ENCODE assay signal across 9 cellular contexts in genomic region chr9:136665704-136666363, GRCh38. TPM values are rescaled to one million over a fixed set of nuclear protein-coding genes. Genes with fewer than 3 reads are reported as not detected.
A peak's percentile ranks its signal among the peaks of the same experiment; 100 is the strongest.
DNase-seq lines count a peak whose midpoint lies in the region; ATAC-seq and TF ChIP-seq lines count a peak whose summit lies in the region.
"Had no signal": no experiment of that assay in that cellular context is flagged by ENCODE, and none has a peak within 500 bp of the region (broad histone marks: within the 10 kb centered on the region; RNA-seq: fewer than 3 reads in every experiment).

No MANE protein-coding gene starts in this region.

- H3K27ac ChIP-seq in ACC112 (ENCODE audit: low read depth, low read length) (no peak overlapping the region), liver (ENCODE audit: low read depth in 1 of 2, low read length in 2 of 2) (peak overlapping the region; percentile 25 to 41)

- no peaks in the 10 kb centered on the region for H3K9me3 ChIP-seq in liver (ENCODE audit: control insufficient read depth in 4 of 4, low read length in 3 of 4)

- ATAC-seq in activated T-helper 17 cell treated with anti-CD3 and anti-CD28 coated beads, Interleukin-2, amount 50 U/mL, for 72 hours (replicated peaks) = peak; percentile 49
- ATAC-seq in GM19452 (IDR thresholded peaks at IDR 0.05; ENCODE audit: unreplicated experiment) = no peak
- ATAC-seq in GM18909 (IDR thresholded peaks at IDR 0.05; ENCODE audit: poor library complexity, unreplicated experiment) = no peak

- no peaks in the 10 kb centered on the region for H3K27me3 ChIP-seq in ACC112 (ENCODE audit: insufficient read depth, low read length)
- H3K27me3 ChIP-seq in liver (ENCODE audit: control insufficient read depth in 4 of 4, insufficient read depth in 4 of 4, low read length in 3 of 4) = no peaks in the 10 kb centered on the region

- H3K9ac ChIP-seq in liver (ENCODE audit: low read depth in 1 of 2, low read length in 2 of 2) = no peak overlapping the region

- no peak overlapping the region for H3K27ac Mint-ChIP-seq in activated T-helper 17 cell treated with anti-CD3 and anti-CD28 coated beads, Interleukin-2, amount 50 U/mL, for 72 hours

- peak overlapping the region; percentile 50 for H2AFZ ChIP-seq in ACC112 (ENCODE audit: low read length, unreplicated experiment)

- peak; percentile 23 for TF ChIP-seq CTCF in GM13977 (IDR thresholded peaks at IDR 0.05; ENCODE audit: extremely low read depth, insufficient read depth, missing control alignments)
- no peak for TF ChIP-seq CTCF in liver (IDR thresholded peaks at IDR 0.05; ENCODE audit: low read depth, low read length, missing input control)

- in situ Hi-C loops in GM13977 (cut with MboI; ENCODE audit: low pct_unique_long_range_greater_than_20kb, low sequenced_read_pairs, unreplicated experiment) = no loop called here

- no peaks in the 10 kb centered on the region for H3K79me2 ChIP-seq in ACC112 (ENCODE audit: control insufficient read depth, insufficient read depth, low read length, unreplicated experiment)

- H3K27me3 Mint-ChIP-seq in activated T-helper 17 cell treated with anti-CD3 and anti-CD28 coated beads, Interleukin-2, amount 50 U/mL, for 72 hours = peaks cover 5% of the 10 kb centered on the region

- peak; percentile 75 for DNase-seq in GM13977 (ENCODE audit: low spot score)
- no peak for DNase-seq in NOMO-1 treated with DMSO at 0.1 percent for 48 hours (lab: John Stamatoyannopoulos, UW; ENCODE audit: unreplicated experiment)
- no peak for DNase-seq in NCI-H2107 treated with DMSO at 0.1 percent for 48 hours (lab: John Stamatoyannopoulos, UW; ENCODE audit: unreplicated experiment)

- H3K4me1 ChIP-seq in ACC112 (ENCODE audit: control insufficient read depth, insufficient read depth, low read length, unreplicated experiment) = peaks cover 2% of the 10 kb centered on the region
- peaks cover 3 to 13% (median 8%) of the 10 kb centered on the region in 4 donors for H3K4me1 ChIP-seq in liver (ENCODE audit: control insufficient read depth in 4 of 4, insufficient read depth in 4 of 4, low read length in 3 of 4)

- H3K4me3 ChIP-seq in ACC112 (ENCODE audit: low read depth, low read length) = peak overlapping the region; percentile 74
- peak overlapping the region in 1 of 3 donors; percentile 66 for H3K4me3 ChIP-seq in liver (ENCODE audit: low read depth in 1 of 3, low read length in 3 of 3)

- H3K4me3 Mint-ChIP-seq in activated T-helper 17 cell treated with anti-CD3 and anti-CD28 coated beads, Interleukin-2, amount 50 U/mL, for 72 hours = no peak overlapping the region

- no peaks in the 10 kb centered on the region for H3K36me3 Mint-ChIP-seq in activated T-helper 17 cell treated with anti-CD3 and anti-CD28 coated beads, Interleukin-2, amount 50 U/mL, for 72 hours (ENCODE audit: low read depth)

- H3K4me1 Mint-ChIP-seq in activated T-helper 17 cell treated with anti-CD3 and anti-CD28 coated beads, Interleukin-2, amount 50 U/mL, for 72 hours = no peaks in the 10 kb centered on the region

- no peaks in the 10 kb centered on the region for H3K9me3 Mint-ChIP-seq in activated T-helper 17 cell treated with anti-CD3 and anti-CD28 coated beads, Interleukin-2, amount 50 U/mL, for 72 hours

- H3K36me3 ChIP-seq in ACC112 (ENCODE audit: insufficient read depth, low read length) = no peaks in the 10 kb centered on the region
- H3K36me3 ChIP-seq in liver (ENCODE audit: control insufficient read depth in 4 of 4, insufficient read depth in 3 of 4, low read depth in 1 of 4, low read length in 3 of 4) = no peaks in the 10 kb centered on the region

- no peak for TF ChIP-seq RAD21 in liver (IDR thresholded peaks at IDR 0.05)

- 2% methylated on average over 100 of the region's 108 CpGs for WGBS in liver

TF ChIP-seq in liver, 16 proteins besides CTCF, POLR2A, EP300 and RAD21:
- TF ChIP-seq ATF3 (IDR thresholded peaks at IDR 0.05) (no peak), TAF1 (conservative IDR thresholded peaks at IDR 0.05) (no peak), FOXA1 (IDR thresholded peaks at IDR 0.05) (no peak), ZBTB33 (IDR thresholded peaks at IDR 0.05) (no peak), FOXA2 (IDR thresholded peaks at IDR 0.05) (no peak)

RNA-seq across cellular contexts. Expression of gene EGFL7, which starts 3.1 kb away (rescaled TPM):
- 1 to 10 TPM in 1 of 2 donors, under 1 TPM in 1; 0.78 to 1.0 TPM for total RNA-seq in activated T-helper 17 cell treated with anti-CD3 and anti-CD28 coated beads, Interleukin-2, amount 50 U/mL, for 72 hours
- 10 to 100 TPM; 34.5 to 38.5 TPM for total RNA-seq in liver
- 10 to 100 TPM; 32.1 to 39.7 TPM for polyA plus RNA-seq in liver

RNA-seq across cellular contexts. Expression of gene AGPAT2, which starts 21.4 kb away (rescaled TPM):
- total RNA-seq in activated T-helper 17 cell treated with anti-CD3 and anti-CD28 coated beads, Interleukin-2, amount 50 U/mL, for 72 hours = 10 to 100 TPM; 14.6 to 15.6 TPM
- total RNA-seq in liver = 100 to 1,000 TPM in 1 of 2 donors, 10 to 100 TPM in 1; 75.1 to 213 TPM
- polyA plus RNA-seq in liver = 100 to 1,000 TPM; 211 to 222 TPM

RNA-seq across cellular contexts. Expression of gene DIPK1B, which starts 46.5 kb away (rescaled TPM):
- total RNA-seq in activated T-helper 17 cell treated with anti-CD3 and anti-CD28 coated beads, Interleukin-2, amount 50 U/mL, for 72 hours = not detected
- total RNA-seq in liver = 10 to 100 TPM in 1 of 2 donors, 1 to 10 TPM in 1; 6.4 to 19.7 TPM
- polyA plus RNA-seq in liver = 1 to 10 TPM; 2.3 to 4.1 TPM
- total RNA-seq: myocyte had no signal

Comparison
In these comparisons a context has a peak if more than half of its experiments do, and no peak if none do; other contexts are left out.
1. RNA of gene EGFL7, which starts 3.1 kb away (total RNA-seq): 34.5 to 38.5 TPM in liver; 0.78 to 1.0 TPM in activated T-helper 17 cell treated with anti-CD3 and anti-CD28 coated beads, Interleukin-2, amount 50 U/mL, for 72 hours; every median in the first group is over 10 times any median in the second.
2. RNA of gene AGPAT2, which starts 21.4 kb away (total RNA-seq): 75.1 to 213 TPM in liver; 14.6 to 15.6 TPM in activated T-helper 17 cell treated with anti-CD3 and anti-CD28 coated beads, Interleukin-2, amount 50 U/mL, for 72 hours; every median in the first group is over 4 times any median in the second.
3. RNA of gene DIPK1B, which starts 46.5 kb away (total RNA-seq): 6.4 to 19.7 TPM in liver; not detected in activated T-helper 17 cell treated with anti-CD3 and anti-CD28 coated beads, Interleukin-2, amount 50 U/mL, for 72 hours; every median in the first group is over 4 times any median in the second.